Comparison of ENCODE assay signal across 32 cellular contexts in the genomic region with DNA sequence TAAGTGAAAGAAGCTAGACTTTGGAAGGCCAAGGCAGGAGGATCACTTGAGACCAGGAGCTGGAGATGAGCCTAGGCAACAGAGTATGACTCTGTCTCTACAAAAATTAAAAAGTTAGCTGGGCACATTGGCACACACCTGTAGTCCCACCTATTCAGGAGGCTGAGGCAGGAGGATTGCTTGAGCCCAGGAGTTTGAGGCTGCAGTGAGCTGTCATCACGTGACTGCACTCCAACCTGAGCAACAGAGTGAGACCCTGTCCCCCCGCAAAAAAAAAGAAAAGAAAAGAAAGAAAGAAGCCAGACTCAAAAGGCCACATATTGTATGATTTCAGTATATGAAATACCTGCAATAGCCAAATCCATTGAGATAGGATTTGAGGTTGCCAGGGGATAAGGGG. TPM values are rescaled to one million over a fixed set of nuclear protein-coding genes. Genes with fewer than 3 reads are reported as not detected.
"Had no signal": no experiment of that assay in that cellular context is flagged by ENCODE, and none has a peak within 500 bp of the region (broad histone marks: within the 10 kb centered on the region; RNA-seq: fewer than 3 reads in every experiment).

No MANE protein-coding gene starts in this region.

- FAIRE-seq: urothelium cell line had no signal

- DNase-seq: stimulated activated CD4-positive, alpha-beta T cell treated with anti-CD3 and anti-CD28 coated beads, Interleukin-2, amount 100 ng/mL, for 48 hours; stimulated activated CD4-positive, alpha-beta T cell treated with anti-CD3 and anti-CD28 coated beads, Interleukin-4, amount 100 ng/mL, for 1 hour; stimulated activated CD4-positive, alpha-beta T cell treated with anti-CD3 and anti-CD28 coated beads, Interleukin-4, amount 100 ng/mL, for 24 hours; stimulated activated CD4-positive, alpha-beta T cell treated with anti-CD3 and anti-CD28 coated beads, Interleukin-4, amount 100 ng/mL, for 4 hours; stimulated activated CD8-positive, alpha-beta memory T cell treated with anti-CD3 and anti-CD28 coated beads, Interleukin-4, amount 100 ng/mL, for 48 hours; stimulated activated naive B cell treated with anti-CD40 and anti-IgM and Interleukin-4, amounts not matched to agents 10 μg/mL and 1 μg/mL and 100 μg/mL, for 72 hours; stimulated activated naive CD4-positive, alpha-beta T cell; stimulated activated naive CD4-positive, alpha-beta T cell treated with Interleukin-2 at 50 U/mL for 16 hours; stimulated activated naive CD8-positive, alpha-beta T cell treated with anti-CD3 and anti-CD28 coated beads, Interleukin-15, amount 100 ng/mL, for 72 hours; stimulated activated naive CD8-positive, alpha-beta T cell treated with anti-CD3 and anti-CD28 coated beads, Interleukin-15, Interleukin-2, amounts not matched to agents 100 U/mL and 50 U/mL, for 24 hours; stomach; substantia nigra; testis; thyroid gland; tibial artery; transverse colon; trophoblast cell; upper lobe of left lung; upper lobe of right lung; uterus had no signal

- H3K36me3 ChIP-seq: stomach, suprapubic skin, thoracic aorta, thyroid gland, tibial artery, tibial nerve, transverse colon, upper lobe of left lung, upper lobe of right lung, uterus, vagina had no signal

- H3K27me3 ChIP-seq: stomach, suprapubic skin, testis, thyroid gland, tibial nerve, transverse colon, upper lobe of left lung, upper lobe of right lung, uterus, vagina had no signal

- ATAC-seq: stimulated activated effector memory CD8-positive, alpha-beta T cell treated with anti-CD3 and anti-CD28 coated beads, Interleukin-12 subunit alpha, Interleukin-12 subunit beta, amount 100 ng/mL, for 72 hours; stimulated activated memory B cell treated with anti-CD40 and anti-IgM and Interleukin-4, amounts not matched to agents 10 μg/mL and 1 μg/mL and 100 μg/mL, for 72 hours; stimulated activated naive B cell treated with anti-CD40 and anti-IgM and Interleukin-4, amounts not matched to agents 10 μg/mL and 1 μg/mL and 100 μg/mL, for 72 hours; stimulated activated naive CD8-positive, alpha-beta T cell treated with anti-CD3 and anti-CD28 coated beads, Interleukin-15, amount 100 ng/mL, for 72 hours; stimulated activated naive CD8-positive, alpha-beta T cell treated with anti-CD3 and anti-CD28 coated beads, Interleukin-15, Interleukin-2, amounts not matched to agents 100 U/mL and 50 U/mL, for 24 hours; upper lobe of right lung had no signal

- H3K4me1 ChIP-seq: suprapubic skin, testis, thyroid gland, tibial artery, tibial nerve, upper lobe of left lung, upper lobe of right lung, uterus, vagina had no signal

- H3K27ac ChIP-seq: stomach, suprapubic skin, testis, thoracic aorta, thyroid gland, tibial artery, tibial nerve, transverse colon, upper lobe of left lung, upper lobe of right lung, uterus, vagina had no signal

- H3K4me3 ChIP-seq: stomach, suprapubic skin, testis, thoracic aorta, thyroid gland, tibial artery, tibial nerve, transverse colon, upper lobe of left lung, upper lobe of right lung, uterus, vagina had no signal

- H3K9me3 ChIP-seq: testis, thyroid gland, upper lobe of right lung had no signal

RNA-seq across cellular contexts. Expression of a gene that starts 24.7 kb away (rescaled TPM):
- total RNA-seq: suprapubic skin, tibial nerve, upper lobe of right lung, ureter, urinary bladder, vagina had no signal
- polyA plus RNA-seq: thymus, urinary bladder had no signal

RNA-seq across cellular contexts. Expression of a gene that starts 43.7 kb away (rescaled TPM):
- total RNA-seq: subcutaneous adipose tissue, temporal lobe, thoracic aorta, upper lobe of right lung, urinary bladder, vagina had no signal
- polyA plus RNA-seq: thymus, urinary bladder had no signal
